20 cellular contexts compared by ENCODE assay signal in the genomic region with DNA sequence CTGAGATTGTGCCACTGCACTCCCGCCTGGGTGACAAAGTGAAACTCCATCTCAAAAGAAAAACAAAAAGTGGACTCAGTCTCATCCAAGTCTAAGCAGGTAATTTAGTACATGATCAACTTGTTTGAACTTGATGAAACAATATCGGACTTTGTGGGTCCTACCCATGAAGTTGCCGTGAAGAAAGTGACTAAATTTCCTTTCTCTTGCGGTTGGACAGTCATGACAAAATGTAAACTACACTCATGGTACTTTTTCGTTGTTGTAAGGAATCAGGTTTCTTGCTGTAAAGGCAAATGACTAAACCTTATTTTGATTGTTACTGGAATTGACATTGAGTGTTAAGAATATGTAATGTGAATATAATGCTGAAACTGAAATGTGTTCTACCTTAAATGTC.
"Had no signal": no experiment of that assay in that cellular context is flagged by ENCODE, and none has a peak within 500 bp of the region (broad histone marks: within the 10 kb centered on the region; RNA-seq: fewer than 3 reads in every experiment).

No MANE protein-coding gene starts in this region.

- ATAC-seq: mucosa of descending colon; natural killer cell; stimulated activated naive B cell treated with anti-CD40 and anti-IgM and Interleukin-4, amounts not matched to agents 10 μg/mL and 1 μg/mL and 100 μg/mL, for 72 hours; stimulated activated naive CD8-positive, alpha-beta T cell treated with anti-CD3 and anti-CD28 coated beads, Interleukin-15, amount 100 ng/mL, for 72 hours; upper lobe of right lung had no signal

- H3K27me3 ChIP-seq: esophagus squamous epithelium, right atrium auricular region, sigmoid colon, testis, tibial nerve, upper lobe of right lung, vagina had no signal

- H3K4me3 ChIP-seq: coronary artery, esophagus squamous epithelium, mucosa of descending colon, right atrium auricular region, sigmoid colon, skin epidermis, testis, tibial nerve, upper lobe of right lung, vagina had no signal

- H3K27ac ChIP-seq: coronary artery, esophagus squamous epithelium, right atrium auricular region, sigmoid colon, skin epidermis, testis, tibial nerve, upper lobe of right lung, vagina had no signal

- DNase-seq: effector CD4-positive, alpha-beta T cell; endodermal cell; esophagus squamous epithelium; foreskin fibroblast; hippocampal formation; kidney glomerular epithelial cell; mucosa of descending colon; natural killer cell; sigmoid colon; stimulated activated CD4-positive, alpha-beta T cell treated with anti-CD3 and anti-CD28 coated beads, Interleukin-2, amount 100 ng/mL, for 24 hours; stimulated activated CD4-positive, alpha-beta T cell treated with anti-CD3 and anti-CD28 coated beads, Interleukin-4, amount 100 ng/mL, for 4 hours; stimulated activated naive B cell treated with anti-CD40 and anti-IgM and Interleukin-4, amounts not matched to agents 10 μg/mL and 1 μg/mL and 100 μg/mL, for 72 hours; stimulated activated naive CD8-positive, alpha-beta T cell treated with anti-CD3 and anti-CD28 coated beads, Interleukin-15, amount 100 ng/mL, for 72 hours; testis; upper lobe of right lung had no signal

- H3K9me3 ChIP-seq: esophagus squamous epithelium, mucosa of descending colon, right atrium auricular region, testis, upper lobe of right lung, vagina had no signal

- H3K36me3 ChIP-seq: esophagus squamous epithelium, right atrium auricular region, sigmoid colon, tibial nerve, upper lobe of right lung, vagina had no signal

- H3K4me1 ChIP-seq: esophagus squamous epithelium, right atrium auricular region, sigmoid colon, testis, tibial nerve, upper lobe of right lung, vagina had no signal
